23 cellular contexts compared by ENCODE assay signal in genomic region chr20:8914421-8914820, GRCh38.
"Had no signal": no experiment of that assay in that cellular context is flagged by ENCODE, and none has a peak within 500 bp of the region (broad histone marks: within the 10 kb centered on the region; RNA-seq: fewer than 3 reads in every experiment).

No MANE protein-coding gene starts in this region.

- H3K4me2 ChIP-seq: neural progenitor cell had no signal

- H3K27ac ChIP-seq: neural progenitor cell, neutrophil, pancreas, prostate gland, right lobe of liver, sigmoid colon, stomach, thoracic aorta, thyroid gland, tibial nerve, upper lobe of left lung, vagina had no signal

- H3K9me3 ChIP-seq: neutrophil, pancreas, prostate gland, right lobe of liver, sigmoid colon, thoracic aorta, thyroid gland, tibial nerve, upper lobe of left lung, vagina had no signal

- DNase-seq: natural killer cell; nucleus accumbens; pancreas; right cardiac atrium; right lobe of liver; sigmoid colon; small intestine; stimulated activated CD4-positive, alpha-beta T cell treated with anti-CD3 and anti-CD28 coated beads, Interleukin-15, amount 100 ng/mL, for 24 hours; stimulated activated CD4-positive, alpha-beta T cell treated with anti-CD3 and anti-CD28 coated beads, Interleukin-2, amount 100 ng/mL, for 24 hours; stimulated activated CD4-positive, alpha-beta T cell treated with anti-CD3 and anti-CD28 coated beads, Interleukin-2, amount 100 ng/mL, for 48 hours; stimulated activated CD4-positive, alpha-beta T cell treated with anti-CD3 and anti-CD28 coated beads, Interleukin-4, amount 100 ng/mL, for 24 hours; stimulated activated naive B cell treated with anti-CD40 and anti-IgM and Interleukin-4, amounts not matched to agents 10 μg/mL and 1 μg/mL and 100 μg/mL, for 72 hours; stimulated activated naive CD4-positive, alpha-beta T cell treated with Interleukin-2 at 50 U/mL for 16 hours; stomach; thyroid gland; trophoblast cell; upper lobe of left lung had no signal

- H3K9ac ChIP-seq: neural progenitor cell had no signal

- H3K27me3 ChIP-seq: neural progenitor cell, neutrophil, pancreas, right lobe of liver, sigmoid colon, stomach, thyroid gland, tibial nerve, upper lobe of left lung, vagina had no signal

- H3K4me3 ChIP-seq: neural progenitor cell, pancreas, prostate gland, right lobe of liver, sigmoid colon, stomach, thoracic aorta, thyroid gland, tibial nerve, upper lobe of left lung, vagina had no signal

- H2AFZ ChIP-seq: neural progenitor cell had no signal

- H3K4me1 ChIP-seq: pancreas, prostate gland, right lobe of liver, sigmoid colon, stomach, thyroid gland, tibial nerve, upper lobe of left lung, vagina had no signal

- H3K36me3 ChIP-seq: neural progenitor cell, neutrophil, pancreas, prostate gland, right lobe of liver, sigmoid colon, stomach, thoracic aorta, thyroid gland, tibial nerve, upper lobe of left lung, vagina had no signal
